ENCODE assay signal across 14 cellular contexts in the genomic region with DNA sequence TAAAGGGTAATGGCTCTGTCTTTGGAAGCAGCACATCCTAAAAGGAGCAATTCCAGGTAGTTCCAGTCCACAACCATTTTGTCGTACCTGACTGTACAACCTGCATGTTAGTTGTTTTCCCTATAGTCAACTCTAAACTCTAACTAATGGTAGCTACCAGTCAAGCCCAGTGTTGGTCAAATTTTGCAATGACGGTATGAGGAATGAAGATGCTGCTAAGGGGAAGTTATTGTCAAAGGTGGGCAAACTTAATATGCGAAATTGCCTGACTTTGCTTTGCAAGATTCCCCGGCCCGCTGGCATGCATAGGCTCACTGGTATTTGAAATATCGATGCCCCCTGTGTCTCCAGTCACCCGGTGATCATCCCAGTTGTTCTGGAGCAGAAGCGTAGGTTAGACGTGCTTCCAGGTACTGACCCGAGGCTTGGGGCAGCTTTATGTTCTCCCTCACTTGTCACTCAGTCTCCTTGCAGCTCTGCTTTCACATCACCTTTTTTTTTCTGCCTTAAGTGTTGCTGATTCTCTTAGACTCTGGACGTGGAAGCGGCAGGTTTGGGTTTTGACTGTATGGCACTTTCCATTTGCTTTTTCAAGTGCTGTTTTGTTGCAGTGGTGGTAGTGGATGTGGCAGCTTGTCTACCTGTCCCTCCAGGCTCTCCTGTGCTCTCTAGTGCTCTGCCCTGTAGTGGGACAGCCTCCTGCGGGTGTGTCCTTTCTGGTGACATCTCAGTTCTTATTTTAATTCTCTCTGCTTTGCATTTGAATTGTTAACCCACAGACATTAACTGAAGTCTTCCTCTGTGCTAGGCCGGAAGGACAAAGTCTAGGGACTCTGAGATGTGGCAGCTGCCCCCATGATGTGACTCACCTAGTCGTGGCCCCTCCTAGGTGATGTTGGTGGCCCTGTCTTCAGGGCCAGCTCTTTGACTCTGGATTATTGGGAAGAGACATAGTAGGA.
DNase-seq lines count a peak whose midpoint lies in the region; ATAC-seq, FAIRE-seq and TF ChIP-seq lines count a peak whose summit lies in the region.
"Had no signal": no experiment of that assay in that cellular context is flagged by ENCODE, and none has a peak within 500 bp of the region (broad histone marks: within the 10 kb centered on the region; RNA-seq: fewer than 3 reads in every experiment).

No MANE protein-coding gene starts in this region.

- TF ChIP-seq CTCF in GM12878 (IDR thresholded peaks at IDR 0.05 in 2 of 3, conservative IDR thresholded peaks at IDR 0.05 in 1 of 3; ENCODE audit: control insufficient read depth in 2 of 3, extremely low read depth in 1 of 3, insufficient read depth in 1 of 3, low read depth in 3 of 3, low read length in 3 of 3), result no peak

- SMC1A ChIA-PET in GM12878 (lab: Charles Lee; ENCODE audit: uncharacterized antibody, unreplicated experiment), result interaction anchor here (0.6 to 5.0 kb wide), 13 partner anchors 9 to 63 kb away, joined by 3 to 34 read pairs (median 6); no protein-coding TSS in a partner anchor

- DNase-seq in GM18507 (ENCODE audit: extremely low spot score, insufficient read length, low read depth), result no peak
- no peak for DNase-seq in GM12878 (ENCODE audit: low read depth, low spot score)
- DNase-seq in naive B cell, result peak; percentile 19
- DNase-seq in NCI-H146 treated with DMSO at 0.1 percent for 48 hours (lab: John Stamatoyannopoulos, UW; ENCODE audit: unreplicated experiment), result no peak
- no peak for DNase-seq in activated CD4-positive, alpha-beta T cell treated with anti-CD3 and anti-CD28 coated beads, Interleukin-2, amount 50 U/mL, for 48 hours
- DNase-seq in cardiac septum (ENCODE audit: low spot score), result no peak
- DNase-seq: activated naive CD4-positive, alpha-beta T cell treated with anti-CD3 and anti-CD28 coated beads, Interleukin-2, amount 50 U/mL, for 16 hours; GDM1; HCEC 1CT; immature natural killer cell had no signal

- peaks cover 22% of the 10 kb centered on the region for H3K4me1 ChIP-seq in GM12878 (ENCODE audit: control insufficient read depth, insufficient read depth, low read length)

- no TSS peak for BruUV-seq in GM12878 (replicated peaks; lab: Mats Ljungman, UMichigan)

- no peaks in the 10 kb centered on the region for H3K9me3 Mint-ChIP-seq in naive B cell
- H3K9me3 Mint-ChIP-seq: immature natural killer cell; stimulated activated effector memory CD8-positive, alpha-beta T cell treated with anti-CD3 and anti-CD28 coated beads, Interleukin-12 subunit alpha, Interleukin-12 subunit beta, amount 100 ng/mL, for 72 hours had no signal

- no peak for TF ChIP-seq RAD21 in GM12878 (IDR thresholded peaks at IDR 0.05; ENCODE audit: insufficient read depth, low read depth, low read length)

- POLR2A ChIA-PET in GM12878 (lab: Charles Lee), result interaction anchor here (1.3 to 2.1 kb wide), 3 partner anchors 15 to 69 kb away, joined by 3 to 8 read pairs (median 4); no protein-coding TSS in a partner anchor

- WGBS in GM12878 (ENCODE audit: insufficient coverage, insufficient replicate concordance, low lambda C conversion rate, missing lambda C conversion rate), result 48% methylated on average over 15 of the region's 15 CpGs

- no peaks in the 10 kb centered on the region for H4K20me1 ChIP-seq in GM12878 (ENCODE audit: control insufficient read depth, insufficient read depth)

- no peaks in the 10 kb centered on the region for H3K36me3 Mint-ChIP-seq in naive B cell
- H3K36me3 Mint-ChIP-seq: stimulated activated effector memory CD8-positive, alpha-beta T cell treated with anti-CD3 and anti-CD28 coated beads, Interleukin-12 subunit alpha, Interleukin-12 subunit beta, amount 100 ng/mL, for 72 hours had no signal

- peak overlapping the region in 6 of 8 donors; percentile 48 to 83 (median 76) for H3K4me3 Mint-ChIP-seq in naive B cell
- H3K4me3 Mint-ChIP-seq: stimulated activated effector memory CD8-positive, alpha-beta T cell treated with anti-CD3 and anti-CD28 coated beads, Interleukin-12 subunit alpha, Interleukin-12 subunit beta, amount 100 ng/mL, for 72 hours had no signal

- in situ Hi-C loops in GM12878 (cut with MboI), result no loop called here

- no peaks in the 10 kb centered on the region for H3K79me2 ChIP-seq in GM12878 (ENCODE audit: control insufficient read depth, insufficient read depth, low read length)

- RAD21 ChIA-PET in GM12878 (lab: Charles Lee; ENCODE audit: unreplicated experiment), result interaction anchor here (0.8 to 4.8 kb wide), 7 partner anchors 9 to 64 kb away, joined by 3 to 43 read pairs (median 4); no protein-coding TSS in a partner anchor

- peak; percentile 75 for FAIRE-seq in GM18507 (lab: Jason Lieb, UNC)
- FAIRE-seq in GM12878 (lab: Jason Lieb, UNC), result peak; percentile 47

- H3K27ac ChIP-seq in GM12878 (ENCODE audit: control insufficient read depth, insufficient read depth), result no peak overlapping the region
- H3K27ac ChIP-seq: C4-2B had no signal

- peak overlapping the region; percentile 37 for H2AFZ ChIP-seq in GM12878 (ENCODE audit: control insufficient read depth, low read depth, low read length)

- H3K36me3 ChIP-seq in GM12878 (ENCODE audit: control insufficient read depth in 2 of 2, insufficient read depth in 2 of 2, low read length in 1 of 2), result no peaks in the 10 kb centered on the region

- peak overlapping the region in 5 of 6 donors; percentile 0 to 88 (median 69) for H3K27ac Mint-ChIP-seq in naive B cell
- H3K27ac Mint-ChIP-seq: stimulated activated effector memory CD8-positive, alpha-beta T cell treated with anti-CD3 and anti-CD28 coated beads, Interleukin-12 subunit alpha, Interleukin-12 subunit beta, amount 100 ng/mL, for 72 hours had no signal

- intact Hi-C loops in GM12878 (cut with micrococcal nuclease; ENCODE audit: unreplicated experiment), result no loop called here
- intact Hi-C loops in cardiac septum (cut with DNase I), result no loop called here

- no peak overlapping the region for H3K9ac ChIP-seq in GM12878 (ENCODE audit: control insufficient read depth, insufficient read depth, low read length)

- CTCF ChIA-PET in GM12878 (lab: Yijun Ruan, JAX), result interaction anchor here (0.8 to 3.7 kb wide), 7 partner anchors 17 to 65 kb away, joined by 3 to 18 read pairs (median 4); no protein-coding TSS in a partner anchor

- H3K4me3 ChIP-seq in GM12878, result no peak overlapping the region

- no peaks in the 10 kb centered on the region for H3K9me3 ChIP-seq in GM12878 (replicated peaks; ENCODE audit: control insufficient read depth, insufficient read depth, low read length)

- TF ChIP-seq POLR2A in GM12878 (IDR thresholded peaks at IDR 0.05; ENCODE audit: low read depth, low read length), result no peak

- peaks cover 10 to 53% (median 43%) of the 10 kb centered on the region in 3 donors for H3K4me1 Mint-ChIP-seq in naive B cell

- peak overlapping the region; percentile 14; the same call in 1 of the 2 replicates for H3K4me2 ChIP-seq in GM12878 (ENCODE audit: control insufficient read depth, insufficient read depth)

- no peaks in the 10 kb centered on the region for H3K27me3 ChIP-seq in GM12878 (replicated peaks in 1 of 2; ENCODE audit: control insufficient read depth in 2 of 2, insufficient read depth in 2 of 2, low read length in 1 of 2)

- peaks cover 0 to 11% (median 0%) of the 10 kb centered on the region in 3 donors for H3K27me3 Mint-ChIP-seq in naive B cell

- TF ChIP-seq EP300 in GM12878 (IDR thresholded peaks at IDR 0.05; ENCODE audit: borderline replicate concordance in 1 of 2, control insufficient read depth in 1 of 2, low read depth in 2 of 2, low read length in 2 of 2), result no peak

- ATAC-seq in HG02610 (IDR thresholded peaks at IDR 0.05; ENCODE audit: unreplicated experiment), result peak; percentile 31
- ATAC-seq in GM12878, result peak; percentile 53
- peak in 1 of 2 donors; percentile 50 for ATAC-seq in naive B cell (ENCODE audit: low read depth in 2 of 2)
- ATAC-seq in GM19452 (IDR thresholded peaks at IDR 0.05; ENCODE audit: unreplicated experiment), result no peak
- ATAC-seq: stimulated activated effector memory CD8-positive, alpha-beta T cell treated with anti-CD3 and anti-CD28 coated beads, Interleukin-12 subunit alpha, Interleukin-12 subunit beta, amount 100 ng/mL, for 72 hours had no signal

TF ChIP-seq in GM12878, 131 proteins besides CTCF, POLR2A, EP300 and RAD21:
- TF ChIP-seq, protein P1, sequence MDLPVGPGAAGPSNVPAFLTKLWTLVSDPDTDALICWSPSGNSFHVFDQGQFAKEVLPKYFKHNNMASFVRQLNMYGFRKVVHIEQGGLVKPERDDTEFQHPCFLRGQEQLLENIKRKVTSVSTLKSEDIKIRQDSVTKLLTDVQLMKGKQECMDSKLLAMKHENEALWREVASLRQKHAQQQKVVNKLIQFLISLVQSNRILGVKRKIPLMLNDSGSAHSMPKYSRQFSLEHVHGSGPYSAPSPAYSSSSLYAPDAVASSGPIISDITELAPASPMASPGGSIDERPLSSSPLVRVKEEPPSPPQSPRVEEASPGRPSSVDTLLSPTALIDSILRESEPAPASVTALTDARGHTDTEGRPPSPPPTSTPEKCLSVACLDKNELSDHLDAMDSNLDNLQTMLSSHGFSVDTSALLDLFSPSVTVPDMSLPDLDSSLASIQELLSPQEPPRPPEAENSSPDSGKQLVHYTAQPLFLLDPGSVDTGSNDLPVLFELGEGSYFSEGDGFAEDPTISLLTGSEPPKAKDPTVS (IDR thresholded peaks at IDR 0.05; ENCODE audit: low read depth, low read length), result no peak
- TF ChIP-seq, protein P2, sequence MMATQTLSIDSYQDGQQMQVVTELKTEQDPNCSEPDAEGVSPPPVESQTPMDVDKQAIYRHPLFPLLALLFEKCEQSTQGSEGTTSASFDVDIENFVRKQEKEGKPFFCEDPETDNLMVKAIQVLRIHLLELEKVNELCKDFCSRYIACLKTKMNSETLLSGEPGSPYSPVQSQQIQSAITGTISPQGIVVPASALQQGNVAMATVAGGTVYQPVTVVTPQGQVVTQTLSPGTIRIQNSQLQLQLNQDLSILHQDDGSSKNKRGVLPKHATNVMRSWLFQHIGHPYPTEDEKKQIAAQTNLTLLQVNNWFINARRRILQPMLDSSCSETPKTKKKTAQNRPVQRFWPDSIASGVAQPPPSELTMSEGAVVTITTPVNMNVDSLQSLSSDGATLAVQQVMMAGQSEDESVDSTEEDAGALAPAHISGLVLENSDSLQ (IDR thresholded peaks at IDR 0.05), result 0 out of 2 replicates have a peak, but pooled peaks have one; percentile 50
TF ChIP-seq in GM12878: peak in this region for 1.
